In genomic region chr1:65527672-65528071, GRCh38 we compare ENCODE assay signal across 14 cellular contexts.
DNase-seq lines count a peak whose midpoint lies in the region; ATAC-seq, FAIRE-seq and TF ChIP-seq lines count a peak whose summit lies in the region.
"Had no signal": no experiment of that assay in that cellular context is flagged by ENCODE, and none has a peak within 500 bp of the region (broad histone marks: within the 10 kb centered on the region; RNA-seq: fewer than 3 reads in every experiment).

No MANE protein-coding gene starts in this region.

- intact Hi-C loops in stomach (cut with DNase I; ENCODE audit: low total_unique reads), result no loop called here

- H3K4me3 ChIP-seq in foreskin fibroblast (ENCODE audit: low read depth in 1 of 2, low read length in 2 of 2) (peak overlapping the region; percentile 13 to 30), stomach (peak overlapping the region in 3 of 4 donors; percentile 63 to 65 (median 64))

- WGBS in stomach, 5 donors, result 38 to 63% (median 57%) methylated on average over 4 of the region's 4 CpGs

- no peak overlapping the region for H3K4me3 Mint-ChIP-seq in activated T-cell treated with anti-CD3 and anti-CD28 coated beads, Interleukin-2, amount 50 U/mL, for 4 hours
- H3K4me3 Mint-ChIP-seq: stimulated activated naive CD8-positive, alpha-beta T cell treated with anti-CD3 and anti-CD28 coated beads, Interleukin-15, Interleukin-2, amounts not matched to agents 100 ng/mL and 50 ng/mL, for 24 hours had no signal

- H3K27me3 Mint-ChIP-seq in activated T-cell treated with anti-CD3 and anti-CD28 coated beads, Interleukin-2, amount 50 U/mL, for 4 hours (ENCODE audit: low read depth), result peaks cover 47% of the 10 kb centered on the region

- peaks cover 0 to 6% (median 0%) of the 10 kb centered on the region in 4 donors for H3K9me3 ChIP-seq in stomach

- no peak for FAIRE-seq in urothelium cell line (lab: Jason Lieb, UNC)

- peaks cover 19% of the 10 kb centered on the region for H3K9me3 Mint-ChIP-seq in activated T-cell treated with anti-CD3 and anti-CD28 coated beads, Interleukin-2, amount 50 U/mL, for 4 hours
- H3K9me3 Mint-ChIP-seq: stimulated activated naive CD8-positive, alpha-beta T cell treated with anti-CD3 and anti-CD28 coated beads, Interleukin-15, Interleukin-2, amounts not matched to agents 100 ng/mL and 50 ng/mL, for 24 hours had no signal

- peaks cover 7% of the 10 kb centered on the region for H3K36me3 Mint-ChIP-seq in activated T-cell treated with anti-CD3 and anti-CD28 coated beads, Interleukin-2, amount 50 U/mL, for 4 hours (ENCODE audit: insufficient read depth)

- peaks cover 0 to 27% (median 19%) of the 10 kb centered on the region in 4 donors for H3K4me1 ChIP-seq in stomach

- ATAC-seq in SK-N-SH treated with all-trans-retinoic acid at 6 μM for 48 hours (peak; percentile 63), HG03097 (IDR thresholded peaks at IDR 0.05; ENCODE audit: low FRiP score, unreplicated experiment) (no peak), GM18505 (IDR thresholded peaks at IDR 0.05; ENCODE audit: unreplicated experiment) (no peak)
- no peak for ATAC-seq in activated T-cell treated with anti-CD3 and anti-CD28 coated beads, Interleukin-2, amount 50 U/mL, for 4 hours

- H3K27me3 ChIP-seq in stomach, result peaks cover 0 to 34% (median 17%) of the 10 kb centered on the region in 3 donors

- TF ChIP-seq CTCF in foreskin fibroblast (IDR thresholded peaks at IDR 0.05; ENCODE audit: low read depth, low read length), result no peak
- TF ChIP-seq CTCF in stomach (IDR thresholded peaks at IDR 0.05), result no peak

- no peaks in the 10 kb centered on the region for H3K36me3 ChIP-seq in stomach

- H3K4me1 Mint-ChIP-seq in activated T-cell treated with anti-CD3 and anti-CD28 coated beads, Interleukin-2, amount 50 U/mL, for 4 hours (ENCODE audit: low read depth), result peaks cover 3% of the 10 kb centered on the region

- no peak for TF ChIP-seq POLR2A in stomach (IDR thresholded peaks at IDR 0.05)
- TF ChIP-seq POLR2A in GM18505 (IDR thresholded peaks at IDR 0.05; ENCODE audit: borderline replicate concordance, extremely low read depth, insufficient read depth, insufficient read length), result no peak

- H3K27ac ChIP-seq in stomach, result peak overlapping the region in 3 of 5 donors; percentile 5 to 81 (median 40)

- TF ChIP-seq EP300 in stomach (IDR thresholded peaks at IDR 0.05), result no peak

- DNase-seq in EL (peak; percentile 72), foreskin fibroblast (peak; percentile 59 to 70), stomach (no peak), urothelium cell line (ENCODE audit: low spot score) (no peak)
- DNase-seq in activated T-cell treated with anti-CD3 and anti-CD28 coated beads, Interleukin-2, amount 50 U/mL, for 4 hours, result no peak
- DNase-seq: amygdala; effector CD8-positive, alpha-beta T cell; hippocampal formation; NCI-H510A; stimulated activated CD4-positive, alpha-beta T cell treated with anti-CD3 and anti-CD28 coated beads, Interleukin-4, amount 100 ng/mL, for 4 hours had no signal

TF ChIP-seq in SK-N-SH treated with all-trans-retinoic acid at 6 μM for 48 hours, 23 proteins besides CTCF, POLR2A, EP300 and RAD21:
- TF ChIP-seq SNAI2 (CRISPR knock-in tag; IDR thresholded peaks at IDR 0.05) (no peak), POU6F1 (CRISPR knock-in tag; IDR thresholded peaks at IDR 0.05; ENCODE audit: borderline replicate concordance, low read depth) (no peak), ZFP30 (CRISPR knock-in tag; IDR thresholded peaks at IDR 0.05) (no peak), ZFP3 (CRISPR knock-in tag; IDR thresholded peaks at IDR 0.05) (no peak), OSR1 (CRISPR knock-in tag; IDR thresholded peaks at IDR 0.05) (no peak), TOX (CRISPR knock-in tag; IDR thresholded peaks at IDR 0.05; ENCODE audit: borderline replicate concordance) (no peak), ZNF565 (CRISPR knock-in tag; conservative IDR thresholded peaks at IDR 0.05; ENCODE audit: low read depth) (no peak), TCF4 (CRISPR knock-in tag; IDR thresholded peaks at IDR 0.05; ENCODE audit: borderline replicate concordance) (no peak), PPARA (CRISPR knock-in tag; IDR thresholded peaks at IDR 0.05; ENCODE audit: borderline replicate concordance) (no peak), CREB5 (CRISPR knock-in tag; IDR thresholded peaks at IDR 0.05; ENCODE audit: low read depth) (no peak), ZNF70 (CRISPR knock-in tag; IDR thresholded peaks at IDR 0.05) (no peak), CSRNP3 (CRISPR knock-in tag; IDR thresholded peaks at IDR 0.05) (no peak), ARNTL (CRISPR knock-in tag; IDR thresholded peaks at IDR 0.05; ENCODE audit: borderline replicate concordance, low read depth) (no peak), ISL1 (CRISPR knock-in tag; IDR thresholded peaks at IDR 0.05) (no peak), ZNF8 (CRISPR knock-in tag; IDR thresholded peaks at IDR 0.05) (no peak), GLIS3 (CRISPR knock-in tag; IDR thresholded peaks at IDR 0.05) (no peak), CSDC2 (CRISPR knock-in tag; IDR thresholded peaks at IDR 0.05) (no peak)

Comparison
In these comparisons a context has a peak if more than half of its experiments do, and no peak if none do; other contexts are left out.
1. DNase-seq: peak in EL (single experiment) and foreskin fibroblast (2 of 2); none in stomach (single experiment), urothelium cell line (single experiment) and activated T-cell treated with anti-CD3 and anti-CD28 coated beads, Interleukin-2, amount 50 U/mL, for 4 hours (single experiment).